8 cellular contexts compared by ENCODE assay signal in the genomic region with DNA sequence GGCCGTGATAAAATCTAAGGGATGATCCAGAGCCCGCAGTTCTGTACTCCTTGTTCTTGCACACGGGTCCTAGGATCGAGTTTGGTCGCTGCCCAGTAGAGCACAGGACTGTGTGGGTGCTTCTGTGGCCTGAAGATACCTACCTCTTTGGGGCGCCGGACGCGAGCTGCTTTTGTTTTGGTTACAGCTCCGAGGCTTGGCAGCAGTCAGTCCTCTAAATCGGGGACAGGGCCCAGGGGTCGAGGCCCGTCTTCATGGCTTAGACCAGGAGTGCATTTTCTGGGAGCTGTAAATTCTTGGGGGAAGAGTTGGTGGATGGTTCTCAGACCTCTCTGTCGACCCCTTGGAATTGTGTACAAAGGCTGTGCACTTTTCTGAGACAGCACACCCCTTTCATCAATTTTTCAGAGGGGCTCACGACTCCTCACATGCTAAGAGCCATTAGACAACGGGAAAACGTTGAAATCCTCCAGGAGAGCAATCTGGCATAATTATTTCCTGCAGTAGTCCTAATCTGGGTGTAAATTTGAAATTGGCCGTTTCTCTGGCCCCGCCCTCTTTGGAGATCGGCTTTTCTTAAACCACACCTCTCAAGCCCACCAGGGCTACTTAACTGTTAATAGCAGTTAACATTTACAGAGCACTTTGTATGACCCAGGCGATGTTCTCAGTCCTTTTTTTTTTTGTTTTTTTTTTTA. TPM values are rescaled to one million over a fixed set of nuclear protein-coding genes. Genes with fewer than 3 reads are reported as not detected.
A peak's percentile ranks its signal among the peaks of the same experiment; 100 is the strongest.
DNase-seq lines count a peak whose midpoint lies in the region; ATAC-seq and TF ChIP-seq lines count a peak whose summit lies in the region.

No MANE protein-coding gene starts in this region.

- intact Hi-C loops in Panc1 (cut with micrococcal nuclease; ENCODE audit: unreplicated experiment), result no loop called here
- intact Hi-C loops in head of caudate nucleus (cut with DNase I), result loop anchor here (10.0 kb wide), 1 partner anchor 59 kb away; no protein-coding TSS in a partner anchor
- intact Hi-C loops in ovary (cut with DNase I), result no loop called here

- 0 to 1% (median 1%) methylated on average over 21 of the region's 21 CpGs for WGBS in ovary, 3 donors

- H3K27me3 ChIP-seq in Panc1 (ENCODE audit: control insufficient read depth, insufficient read depth, low read length), result no peaks in the 10 kb centered on the region
- H3K27me3 ChIP-seq in ovary, result no peaks in the 10 kb centered on the region

- no TSS peak for BruUV-seq in Panc1 (replicated peaks; lab: Mats Ljungman, UMichigan)

- peaks cover 43% of the 10 kb centered on the region for H3K4me1 Mint-ChIP-seq in activated naive CD4-positive, alpha-beta T cell treated with anti-CD3 and anti-CD28 coated beads, Interleukin-2, amount 50 U/mL, for 24 hours

- H3K27me3 Mint-ChIP-seq in activated naive CD4-positive, alpha-beta T cell treated with anti-CD3 and anti-CD28 coated beads, Interleukin-2, amount 50 U/mL, for 24 hours, result no peaks in the 10 kb centered on the region

- peak overlapping the region; percentile 94 for H3K4me3 Mint-ChIP-seq in activated naive CD4-positive, alpha-beta T cell treated with anti-CD3 and anti-CD28 coated beads, Interleukin-2, amount 50 U/mL, for 24 hours

- ATAC-seq in GM18909 (IDR thresholded peaks at IDR 0.05; ENCODE audit: poor library complexity, unreplicated experiment), result peak; percentile 15
- ATAC-seq in HG03196 (IDR thresholded peaks at IDR 0.05; ENCODE audit: unreplicated experiment), result peak; percentile 20
- ATAC-seq in Panc1, result peak; percentile 45

- peak; percentile 9 for DNase-seq in AG08396 (ENCODE audit: low spot score)
- DNase-seq in Panc1 (ENCODE audit: low read depth, low spot score), result no peak
- DNase-seq in head of caudate nucleus, result peak; percentile 10 to 69 (median 39)
- peak in 4 of 5 donors; percentile 24 to 57 (median 52) for DNase-seq in ovary
- DNase-seq in dedifferentiated amniotic fluid mesenchymal stem cell (ENCODE audit: extremely low spot score), result no peak

- H3K36me3 Mint-ChIP-seq in activated naive CD4-positive, alpha-beta T cell treated with anti-CD3 and anti-CD28 coated beads, Interleukin-2, amount 50 U/mL, for 24 hours, result peaks cover 7% of the 10 kb centered on the region

- H3K4me1 ChIP-seq in Panc1 (ENCODE audit: control insufficient read depth, insufficient read depth, low read length) (peaks cover 13% of the 10 kb centered on the region; the same call in 1 of the 2 replicates), ovary (ENCODE audit: insufficient read depth) (no peaks in the 10 kb centered on the region)

- CTCF ChIA-PET in Panc1 (lab: Charles Lee), result no interaction called here

- H3K9me3 ChIP-seq in Panc1 (ENCODE audit: control insufficient read depth, insufficient read depth, low read depth, low read length) (no peaks in the 10 kb centered on the region), ovary (no peaks in the 10 kb centered on the region)

- no peak for TF ChIP-seq EP300 in ovary (IDR thresholded peaks at IDR 0.05)

- in situ Hi-C loops in Panc1 (cut with HindIII; ENCODE audit: low pct_unique_long_range_greater_than_20kb, low sequenced_read_pairs), result no loop called here

- no peak for TF ChIP-seq POLR2A in ovary (IDR thresholded peaks at IDR 0.05)

- POLR2A ChIA-PET in Panc1 (lab: Charles Lee), result interaction anchor here (0.6 kb wide), 1 partner anchor 36 kb away, joined by 3 read pairs; no protein-coding TSS in a partner anchor

- TF ChIP-seq CTCF in Panc1 (IDR thresholded peaks at IDR 0.05), result no peak
- no peak for TF ChIP-seq CTCF in ovary (IDR thresholded peaks at IDR 0.05)

- H3K36me3 ChIP-seq in Panc1 (ENCODE audit: control insufficient read depth, insufficient read depth, low read length) (peaks cover 11% of the 10 kb centered on the region), ovary (no peaks in the 10 kb centered on the region)

- H3K9me3 Mint-ChIP-seq in activated naive CD4-positive, alpha-beta T cell treated with anti-CD3 and anti-CD28 coated beads, Interleukin-2, amount 50 U/mL, for 24 hours, result no peaks in the 10 kb centered on the region

- H3K27ac ChIP-seq in Panc1 (ENCODE audit: low read length) (peak overlapping the region; percentile 82), ovary (peak overlapping the region in 1 of 2 donors; percentile 65)

- H3K4me3 ChIP-seq in Panc1 (ENCODE audit: low read depth in 2 of 2, low read length in 2 of 2) (peak overlapping the region; percentile 87 to 99), ovary (peak overlapping the region; percentile 74)

- peak overlapping the region; percentile 97 for H3K27ac Mint-ChIP-seq in activated naive CD4-positive, alpha-beta T cell treated with anti-CD3 and anti-CD28 coated beads, Interleukin-2, amount 50 U/mL, for 24 hours

RNA-seq across cellular contexts. Expression of a gene that starts 0.9 kb away (rescaled TPM):
- total RNA-seq in Panc1 (2021; ENCODE audit: unreplicated experiment) (17.4 TPM), ovary (10 to 100 TPM in 1 of 7 donors, 1 to 10 TPM in 6; 7.5 to 11.1 (median 8.3) TPM)
- polyA plus RNA-seq in Panc1 (2012; ENCODE audit: insufficient read length), result 8.5 TPM
- polyA plus RNA-seq in ovary, result 1 to 10 TPM; 2.4 to 3.9 TPM

RNA-seq across cellular contexts. Expression of a gene that starts 38.8 kb away (rescaled TPM):
- 1,155 TPM for total RNA-seq in Panc1 (2021; ENCODE audit: unreplicated experiment)
- polyA plus RNA-seq in Panc1 (2012; ENCODE audit: insufficient read length), result 1,075 TPM
- 1,000 to 10,000 TPM; 1,843 to 5,887 (median 2,506) TPM for total RNA-seq in ovary
- 1,000 to 10,000 TPM; 2,953 to 4,596 TPM for polyA plus RNA-seq in ovary

RNA-seq across cellular contexts. Expression of a gene that starts 48.4 kb away (rescaled TPM):
- total RNA-seq in Panc1 (2021; ENCODE audit: unreplicated experiment) (20.1 TPM), ovary (10 to 100 TPM; 15.1 to 24.7 (median 19.3) TPM)
- 8.8 TPM for polyA plus RNA-seq in Panc1 (2012; ENCODE audit: insufficient read length)
- polyA plus RNA-seq in ovary, result 10 to 100 TPM in 1 of 2 donors, 1 to 10 TPM in 1; 7.6 to 10.7 TPM

RNA-seq across cellular contexts. Expression of a gene that starts 53.7 kb away (rescaled TPM):
- total RNA-seq in Panc1 (2021; ENCODE audit: unreplicated experiment) (30.4 TPM), ovary (10 to 100 TPM in 5 of 7 donors, 1 to 10 TPM in 2; 5.6 to 15.2 (median 13.1) TPM)
- polyA plus RNA-seq in Panc1 (2012; ENCODE audit: insufficient read length), result 19.0 TPM
- 10 to 100 TPM in 1 of 2 donors, 1 to 10 TPM in 1; 7.1 to 16.4 TPM for polyA plus RNA-seq in ovary

Comparison
In these comparisons a context has a peak if more than half of its experiments do, and no peak if none do; other contexts are left out.
1. DNase-seq: peak in AG08396 (single experiment), head of caudate nucleus (42 of 42) and ovary (4 of 5); none in Panc1 (single experiment) and dedifferentiated amniotic fluid mesenchymal stem cell (single experiment).
2. Peak in every context shown above with its lines, with median percentiles within 50 percentile points of each other: ATAC-seq.